5 cellular contexts compared by ENCODE assay signal in genomic region chr4:72538006-72538405, GRCh38.
"Had no signal": no experiment of that assay in that cellular context is flagged by ENCODE, and none has a peak within 500 bp of the region (broad histone marks: within the 10 kb centered on the region; RNA-seq: fewer than 3 reads in every experiment).

No MANE protein-coding gene starts in this region.

- DNase-seq: GM23248, GOT3, H7, IMR-90, KBM-7 had no signal
